In the genomic region with DNA sequence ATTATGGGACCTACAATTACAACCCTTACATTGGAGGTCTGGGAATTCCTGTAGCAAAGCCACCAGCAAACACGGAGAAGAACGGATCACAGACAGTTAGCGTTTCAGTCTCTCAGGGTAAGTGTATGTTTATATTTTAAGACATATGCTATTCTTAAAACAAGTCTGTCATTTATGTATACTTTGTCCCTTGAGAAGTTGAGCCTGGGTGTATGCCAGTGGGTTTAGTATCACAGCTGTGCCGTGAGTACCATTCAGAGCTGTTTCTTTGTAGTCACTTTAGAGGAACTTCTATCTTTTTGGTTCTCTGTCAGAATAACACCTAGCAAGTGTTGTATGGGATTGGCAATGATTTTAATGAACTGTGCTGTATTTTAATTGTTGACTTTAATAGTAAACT, we compare ENCODE assay signal across 21 cellular contexts.
"Had no signal": no experiment of that assay in that cellular context is flagged by ENCODE, and none has a peak within 500 bp of the region (broad histone marks: within the 10 kb centered on the region; RNA-seq: fewer than 3 reads in every experiment).

No MANE protein-coding gene starts in this region.

- H3K27ac ChIP-seq: SJSA1, SK-N-MC had no signal

- H3K27me3 ChIP-seq: MG63, SJSA1 had no signal

- DNase-seq: Karpas-422, KG1, MG63, NCI-H1092, NCI-H1105 treated with DMSO at 0.1 percent for 48 hours, NCI-H1417 treated with DMSO at 0.1 percent for 48 hours, NCI-H146, NCI-H1694 treated with DMSO at 0.1 percent for 48 hours, NCI-H1930, NCI-H2081, NCI-H2107, NCI-H2227 treated with DMSO at 0.1 percent for 48 hours, NCI-H524, NCI-H69, NCI-H774, Right ventricle myocardium superior, RPMI8226, SIG-M5 had no signal

- H3K9me3 ChIP-seq: MG63, SJSA1 had no signal

- H3K4me3 ChIP-seq: MG63, SJSA1, SK-N-MC had no signal

- FAIRE-seq: RCC 7860 had no signal
